In the genomic region with DNA sequence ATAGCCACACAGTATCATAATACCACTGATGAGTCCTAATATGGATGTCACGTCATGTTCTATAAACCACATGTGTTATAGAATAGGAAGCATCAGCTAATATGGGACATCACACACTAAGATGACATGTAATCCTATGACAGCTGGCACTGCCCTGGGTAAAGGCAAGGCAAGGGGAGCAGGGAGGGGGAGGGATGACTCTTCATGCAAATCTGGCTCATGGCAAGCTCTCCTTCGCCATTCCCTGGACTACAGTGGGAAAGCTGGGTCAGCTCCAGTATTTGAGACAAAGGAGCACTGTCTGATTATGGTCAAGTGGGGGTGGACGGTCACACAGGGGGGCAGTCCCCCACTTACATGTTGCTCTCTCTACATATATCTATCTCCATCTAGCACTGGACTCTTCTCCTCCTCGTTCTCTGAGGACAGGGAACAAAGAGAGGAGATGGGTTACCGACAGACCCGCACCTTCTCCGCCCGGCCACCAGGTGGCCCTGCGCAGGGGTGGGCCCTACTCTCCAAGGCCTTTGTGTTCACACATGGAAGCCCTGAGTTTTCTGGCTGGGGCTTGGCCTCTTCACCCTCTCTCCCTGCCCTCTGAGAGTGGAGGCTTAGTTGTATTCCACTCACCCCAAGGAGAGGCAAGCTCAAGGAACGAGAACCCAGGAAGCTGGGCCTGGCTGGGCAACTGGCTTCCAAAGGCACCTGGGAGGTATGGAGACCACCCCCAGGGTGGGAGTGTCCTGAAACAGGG, we compare ENCODE assay signal across 8 cellular contexts. TPM values are rescaled to one million over a fixed set of nuclear protein-coding genes. Genes with fewer than 3 reads are reported as not detected.
DNase-seq lines count a peak whose midpoint lies in the region; ATAC-seq and TF ChIP-seq lines count a peak whose summit lies in the region.

No MANE protein-coding gene starts in this region.

- no peaks in the 10 kb centered on the region for H3K79me1 ChIP-seq in mesendoderm (ENCODE audit: low read length)

- H2AK5ac ChIP-seq in mesendoderm (ENCODE audit: low read length): peak overlapping the region; percentile 46

- H3K18ac ChIP-seq in mesendoderm (ENCODE audit: low read length): no peak overlapping the region

- WGBS in mesendoderm (ENCODE audit: extremely low coverage, insufficient coverage, low lambda C conversion rate): no CpG with 5 or more reads among the region's 10 CpGs
- 47% methylated on average over 9 of the region's 10 CpGs for WGBS in suprapubic skin

- H3K4ac ChIP-seq in mesendoderm (ENCODE audit: low read depth, low read length): no peak overlapping the region

- TF ChIP-seq CTCF in C4-2B (conservative IDR thresholded peaks at IDR 0.05): peak; percentile 94
- TF ChIP-seq CTCF in dorsolateral prefrontal cortex (IDR thresholded peaks at IDR 0.05 in 54 of 56, conservative IDR thresholded peaks at IDR 0.05 in 2 of 56; ENCODE audit: low read depth in 1 of 56, partially characterized antibody in 56 of 56): peak in 55 of 56 donors; percentile 33 to 74 (median 58)
- peak; percentile 51 to 75 for TF ChIP-seq CTCF in suprapubic skin (IDR thresholded peaks at IDR 0.05)

- no peaks in the 10 kb centered on the region for H3K9me3 ChIP-seq in suprapubic skin

- H3K27ac ChIP-seq in C4-2B: no peak overlapping the region
- H3K27ac ChIP-seq in dorsolateral prefrontal cortex: peak overlapping the region in 12 of 59 donors; percentile 1 to 48 (median 23)
- no peak overlapping the region for H3K27ac ChIP-seq in mesendoderm (ENCODE audit: low read depth, low read length)
- H3K27ac ChIP-seq in suprapubic skin: no peak overlapping the region

- no peak overlapping the region for H2BK15ac ChIP-seq in mesendoderm (replicated peaks; ENCODE audit: low read depth)

- no peak overlapping the region for H3K23ac ChIP-seq in mesendoderm (ENCODE audit: low read length)

- no peak overlapping the region for H2BK5ac ChIP-seq in mesendoderm (ENCODE audit: low read length)

- H3K27me3 ChIP-seq in dorsolateral prefrontal cortex: no peaks in the 10 kb centered on the region
- H3K27me3 ChIP-seq in mesendoderm (ENCODE audit: insufficient read depth, low read length, poor library complexity): no peaks in the 10 kb centered on the region
- H3K27me3 ChIP-seq in suprapubic skin: no peaks in the 10 kb centered on the region

- no peak overlapping the region for H3K4me2 ChIP-seq in mesendoderm (ENCODE audit: low read length)

- no peak overlapping the region for H3K9ac ChIP-seq in mesendoderm (ENCODE audit: low read length)

- no peak overlapping the region for H2BK120ac ChIP-seq in mesendoderm (ENCODE audit: low read depth, low read length)

- TF ChIP-seq EP300 in suprapubic skin (IDR thresholded peaks at IDR 0.05): no peak

- H3K36me3 ChIP-seq in mesendoderm (ENCODE audit: control insufficient read depth, insufficient read depth, low read length) (no peaks in the 10 kb centered on the region), suprapubic skin (no peaks in the 10 kb centered on the region)

- no peak overlapping the region for H4K8ac ChIP-seq in mesendoderm (ENCODE audit: low read depth, low read length)

- H3K4me3 ChIP-seq in dorsolateral prefrontal cortex (no peak overlapping the region), mesendoderm (ENCODE audit: low read length) (no peak overlapping the region), suprapubic skin (no peak overlapping the region)

- peak; percentile 67 for ATAC-seq in GM21737 (IDR thresholded peaks at IDR 0.05; ENCODE audit: unreplicated experiment)
- ATAC-seq in GM18517 (IDR thresholded peaks at IDR 0.05; ENCODE audit: unreplicated experiment): no peak

- H4K5ac ChIP-seq in mesendoderm (ENCODE audit: low read length): no peak overlapping the region

- H3K56ac ChIP-seq in mesendoderm (ENCODE audit: low read length): peak overlapping the region; percentile 70

- intact Hi-C loops in dorsolateral prefrontal cortex (cut with DNase I): loop anchor here in 1 of 2 donors (10.0 kb wide), 1 partner anchor 61 kb away; no protein-coding TSS in a partner anchor

- no peak for TF ChIP-seq POLR2A in suprapubic skin (IDR thresholded peaks at IDR 0.05)

- DNase-seq in NCI-H2196 treated with DMSO at 0.1 percent for 48 hours (lab: John Stamatoyannopoulos, UW; ENCODE audit: unreplicated experiment) (peak; percentile 11), dorsolateral prefrontal cortex (peak in 2 of 10 donors; percentile 20 to 51), mesendoderm (peak; percentile 79), suprapubic skin (ENCODE audit: low spot score in 2 of 2) (no peak)
- peak; percentile 48 to 59 for DNase-seq in activated CD4-positive, alpha-beta T cell treated with anti-CD3 and anti-CD28 coated beads for 4 hours

- no peaks in the 10 kb centered on the region for H3K4me1 ChIP-seq in mesendoderm (ENCODE audit: control insufficient read depth, low read depth, low read length)
- no peaks in the 10 kb centered on the region for H3K4me1 ChIP-seq in suprapubic skin

- no peaks in the 10 kb centered on the region for H3K79me2 ChIP-seq in mesendoderm (ENCODE audit: control insufficient read depth, insufficient read depth, low read length)

RNA-seq across cellular contexts. Expression of gene MPO, which starts 23.4 kb away (rescaled TPM):
- total RNA-seq in dorsolateral prefrontal cortex (1 to 10 TPM in 85 of 120 experiments, under 1 TPM in 35; 0.24 to 8.7 (median 1.6) TPM), suprapubic skin (not detected)
- polyA plus RNA-seq in mesendoderm (2013, experiment 1 of 2): 0.03 TPM
- 0.08 TPM for polyA plus RNA-seq in mesendoderm (2013, experiment 2 of 2)

RNA-seq across cellular contexts. Expression of gene TSPOAP1, which starts 24.4 kb away (rescaled TPM):
- total RNA-seq in dorsolateral prefrontal cortex (100 to 1,000 TPM in 109 of 120 experiments, 10 to 100 TPM in 11; 44.2 to 218 (median 128) TPM), suprapubic skin (10 to 100 TPM in 2 of 4 donors, 1 to 10 TPM in 2; 6.8 to 26.9 (median 12.4) TPM)
- 0.93 TPM for polyA plus RNA-seq in mesendoderm (2013, experiment 1 of 2)
- polyA plus RNA-seq in mesendoderm (2013, experiment 2 of 2): 0.78 TPM

RNA-seq across cellular contexts. Expression of gene SUPT4H1, which starts 47.8 kb away (rescaled TPM):
- total RNA-seq in dorsolateral prefrontal cortex: 10 to 100 TPM; 34.1 to 73.3 (median 52.1) TPM
- 97.5 TPM for polyA plus RNA-seq in mesendoderm (2013, experiment 1 of 2)
- polyA plus RNA-seq in mesendoderm (2013, experiment 2 of 2): 99.4 TPM
- 10 to 100 TPM; 33.8 to 48.3 (median 40.3) TPM for total RNA-seq in suprapubic skin

Comparison
In these comparisons a context has a peak if more than half of its experiments do, and no peak if none do; other contexts are left out.
1. DNase-seq: peak in NCI-H2196 treated with DMSO at 0.1 percent for 48 hours (single experiment), activated CD4-positive, alpha-beta T cell treated with anti-CD3 and anti-CD28 coated beads for 4 hours (2 of 2) and mesendoderm (single experiment); none in suprapubic skin (0 of 2).
2. Peak in every context shown above with its lines, with median percentiles within 50 percentile points of each other: CTCF ChIP-seq.